Comparison of ENCODE assay signal across 1 cellular context in the genomic region with DNA sequence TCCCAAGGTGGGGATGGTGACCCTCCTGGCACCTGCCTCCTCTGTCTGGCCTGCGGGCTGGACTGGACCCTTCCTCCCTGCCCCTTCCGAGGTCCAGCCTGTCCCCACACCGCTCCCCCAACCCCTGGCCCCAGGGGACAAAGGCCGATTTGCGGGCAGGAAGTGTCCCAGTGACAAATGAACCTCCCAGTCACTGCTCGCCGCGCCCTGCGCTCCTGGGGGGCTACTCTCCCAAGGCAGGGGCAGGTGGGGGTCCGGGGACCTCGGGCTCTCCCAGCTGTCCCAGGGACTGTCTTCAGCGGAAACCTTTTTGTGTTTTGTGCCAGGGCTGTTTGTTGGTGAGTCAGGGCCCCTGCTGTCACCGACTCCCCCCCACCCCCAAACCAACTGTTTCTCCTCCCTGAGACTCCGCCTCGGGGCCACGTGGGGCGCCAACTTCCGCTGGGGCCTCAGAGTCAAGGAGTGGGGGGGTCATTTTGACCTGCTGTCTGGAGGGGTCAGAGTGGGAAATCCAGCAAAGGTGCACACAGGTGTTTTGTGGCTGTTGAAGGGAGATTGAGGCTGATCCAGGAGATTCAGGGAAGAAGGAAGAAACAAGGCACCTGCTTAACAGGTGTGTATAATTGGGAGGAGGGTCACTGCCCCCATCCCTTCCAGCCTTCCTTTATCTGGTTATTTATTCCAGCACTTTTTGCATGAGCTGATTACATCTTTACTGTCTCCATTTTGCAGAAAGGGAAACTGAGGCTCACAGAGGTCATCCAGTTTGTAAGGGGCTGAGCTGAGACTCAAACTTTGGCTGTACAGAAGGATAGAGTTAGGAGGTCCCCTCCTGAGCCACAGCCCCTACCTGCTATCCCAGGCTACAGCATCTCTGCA.
TF ChIP-seq lines count a peak whose summit lies in the region.

No MANE protein-coding gene starts in this region.

TF ChIP-seq in GM12878, 131 proteins besides CTCF, POLR2A, EP300 and RAD21 (continues in another document):
- TF ChIP-seq RAD51 (IDR thresholded peaks at IDR 0.05) (peak; percentile 93), NR2C1 (IDR thresholded peaks at IDR 0.05) (peak; percentile 25; the same call in 1 of the 2 replicates), IKZF2 (IDR thresholded peaks at IDR 0.05) (peak; percentile 23 to 48; a peak in 2 of 4 replicates), TARDBP (IDR thresholded peaks at IDR 0.05; ENCODE audit: borderline replicate concordance) (0 out of 2 replicates have a peak, but pooled peaks have one; percentile 52), NBN (IDR thresholded peaks at IDR 0.05) (peak; percentile 31; the same call in 1 of the 2 replicates), IKZF1 (conservative IDR thresholded peaks at IDR 0.05) (0 out of 2 replicates have a peak, but pooled peaks have one; percentile 4), SRF (IDR thresholded peaks at IDR 0.05; ENCODE audit: low read depth in 2 of 2, low read length in 2 of 2) (no peak), RUNX3 (IDR thresholded peaks at IDR 0.05; ENCODE audit: low read length) (peak; percentile 42), CREB1 (IDR thresholded peaks at IDR 0.05; ENCODE audit: low read depth) (0 out of 2 replicates have a peak, but pooled peaks have one; percentile 31), MEF2B (IDR thresholded peaks at IDR 0.05; ENCODE audit: partially characterized antibody, poor library complexity, severe bottlenecking) (peak; percentile 92), ATF7 (IDR thresholded peaks at IDR 0.05; ENCODE audit: low read depth) (no peak), HDGF (IDR thresholded peaks at IDR 0.05) (no peak), POU2F2 (IDR thresholded peaks at IDR 0.05; ENCODE audit: borderline replicate concordance, low read depth, low read length) (0 out of 3 replicates have a peak, but pooled peaks have one; percentile 9), STAT1 (conservative IDR thresholded peaks at IDR 0.05) (no peak), CBFB (IDR thresholded peaks at IDR 0.05; ENCODE audit: low read depth) (0 out of 2 replicates have a peak, but pooled peaks have one; percentile 48), RBBP5 (conservative IDR thresholded peaks at IDR 0.05) (no peak), EED (IDR thresholded peaks at IDR 0.05; ENCODE audit: low read depth) (peak; percentile 29; the same call in 1 of the 2 replicates), POLR2AphosphoS5 (IDR thresholded peaks at IDR 0.05; ENCODE audit: low read length) (0 out of 2 replicates have a peak, but pooled peaks have one; percentile 42), HDAC2 (IDR thresholded peaks at IDR 0.05) (no peak), NR2F1 (conservative IDR thresholded peaks at IDR 0.05) (peak; percentile 85), BHLHE40 (IDR thresholded peaks at IDR 0.05; ENCODE audit: borderline replicate concordance in 1 of 2, low read depth in 2 of 2, low read length in 1 of 2) (peak in 1 of 2 experiments; percentile 3; a peak in 1 of 4 replicates), ZNF622 (IDR thresholded peaks at IDR 0.05) (no peak), TCF12 (IDR thresholded peaks at IDR 0.05; ENCODE audit: low read depth, low read length) (peak; percentile 43; the same call in 1 of the 2 replicates), GABPA (IDR thresholded peaks at IDR 0.05; ENCODE audit: low read depth) (peak; percentile 66; the same call in 1 of the 2 replicates), DPF2 (IDR thresholded peaks at IDR 0.05) (peak; percentile 21; the same call in 1 of the 2 replicates)
- TF ChIP-seq, protein P1, sequence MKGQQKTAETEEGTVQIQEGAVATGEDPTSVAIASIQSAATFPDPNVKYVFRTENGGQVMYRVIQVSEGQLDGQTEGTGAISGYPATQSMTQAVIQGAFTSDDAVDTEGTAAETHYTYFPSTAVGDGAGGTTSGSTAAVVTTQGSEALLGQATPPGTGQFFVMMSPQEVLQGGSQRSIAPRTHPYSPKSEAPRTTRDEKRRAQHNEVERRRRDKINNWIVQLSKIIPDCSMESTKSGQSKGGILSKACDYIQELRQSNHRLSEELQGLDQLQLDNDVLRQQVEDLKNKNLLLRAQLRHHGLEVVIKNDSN (IDR thresholded peaks at IDR 0.05; ENCODE audit: borderline replicate concordance, extremely low read length, insufficient read depth, low read depth, low read length), result peak; percentile 91
- TF ChIP-seq, protein P2, sequence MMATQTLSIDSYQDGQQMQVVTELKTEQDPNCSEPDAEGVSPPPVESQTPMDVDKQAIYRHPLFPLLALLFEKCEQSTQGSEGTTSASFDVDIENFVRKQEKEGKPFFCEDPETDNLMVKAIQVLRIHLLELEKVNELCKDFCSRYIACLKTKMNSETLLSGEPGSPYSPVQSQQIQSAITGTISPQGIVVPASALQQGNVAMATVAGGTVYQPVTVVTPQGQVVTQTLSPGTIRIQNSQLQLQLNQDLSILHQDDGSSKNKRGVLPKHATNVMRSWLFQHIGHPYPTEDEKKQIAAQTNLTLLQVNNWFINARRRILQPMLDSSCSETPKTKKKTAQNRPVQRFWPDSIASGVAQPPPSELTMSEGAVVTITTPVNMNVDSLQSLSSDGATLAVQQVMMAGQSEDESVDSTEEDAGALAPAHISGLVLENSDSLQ (IDR thresholded peaks at IDR 0.05), result 0 out of 2 replicates have a peak, but pooled peaks have one; percentile 22
- TF ChIP-seq, protein P3, sequence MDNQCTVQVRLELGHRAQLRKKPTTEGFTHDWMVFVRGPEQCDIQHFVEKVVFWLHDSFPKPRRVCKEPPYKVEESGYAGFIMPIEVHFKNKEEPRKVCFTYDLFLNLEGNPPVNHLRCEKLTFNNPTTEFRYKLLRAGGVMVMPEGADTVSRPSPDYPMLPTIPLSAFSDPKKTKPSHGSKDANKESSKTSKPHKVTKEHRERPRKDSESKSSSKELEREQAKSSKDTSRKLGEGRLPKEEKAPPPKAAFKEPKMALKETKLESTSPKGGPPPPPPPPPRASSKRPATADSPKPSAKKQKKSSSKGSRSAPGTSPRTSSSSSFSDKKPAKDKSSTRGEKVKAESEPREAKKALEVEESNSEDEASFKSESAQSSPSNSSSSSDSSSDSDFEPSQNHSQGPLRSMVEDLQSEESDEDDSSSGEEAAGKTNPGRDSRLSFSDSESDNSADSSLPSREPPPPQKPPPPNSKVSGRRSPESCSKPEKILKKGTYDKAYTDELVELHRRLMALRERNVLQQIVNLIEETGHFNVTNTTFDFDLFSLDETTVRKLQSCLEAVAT (IDR thresholded peaks at IDR 0.05), result 0 out of 2 replicates have a peak, but pooled peaks have one; percentile 46
- TF ChIP-seq, protein P4, sequence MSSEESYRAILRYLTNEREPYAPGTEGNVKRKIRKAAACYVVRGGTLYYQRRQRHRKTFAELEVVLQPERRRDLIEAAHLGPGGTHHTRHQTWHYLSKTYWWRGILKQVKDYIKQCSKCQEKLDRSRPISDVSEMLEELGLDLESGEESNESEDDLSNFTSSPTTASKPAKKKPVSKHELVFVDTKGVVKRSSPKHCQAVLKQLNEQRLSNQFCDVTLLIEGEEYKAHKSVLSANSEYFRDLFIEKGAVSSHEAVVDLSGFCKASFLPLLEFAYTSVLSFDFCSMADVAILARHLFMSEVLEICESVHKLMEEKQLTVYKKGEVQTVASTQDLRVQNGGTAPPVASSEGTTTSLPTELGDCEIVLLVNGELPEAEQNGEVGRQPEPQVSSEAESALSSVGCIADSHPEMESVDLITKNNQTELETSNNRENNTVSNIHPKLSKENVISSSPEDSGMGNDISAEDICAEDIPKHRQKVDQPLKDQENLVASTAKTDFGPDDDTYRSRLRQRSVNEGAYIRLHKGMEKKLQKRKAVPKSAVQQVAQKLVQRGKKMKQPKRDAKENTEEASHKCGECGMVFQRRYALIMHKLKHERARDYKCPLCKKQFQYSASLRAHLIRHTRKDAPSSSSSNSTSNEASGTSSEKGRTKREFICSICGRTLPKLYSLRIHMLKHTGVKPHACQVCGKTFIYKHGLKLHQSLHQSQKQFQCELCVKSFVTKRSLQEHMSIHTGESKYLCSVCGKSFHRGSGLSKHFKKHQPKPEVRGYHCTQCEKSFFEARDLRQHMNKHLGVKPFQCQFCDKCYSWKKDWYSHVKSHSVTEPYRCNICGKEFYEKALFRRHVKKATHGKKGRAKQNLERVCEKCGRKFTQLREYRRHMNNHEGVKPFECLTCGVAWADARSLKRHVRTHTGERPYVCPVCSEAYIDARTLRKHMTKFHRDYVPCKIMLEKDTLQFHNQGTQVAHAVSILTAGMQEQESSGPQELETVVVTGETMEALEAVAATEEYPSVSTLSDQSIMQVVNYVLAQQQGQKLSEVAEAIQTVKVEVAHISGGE (CRISPR knock-in tag; IDR thresholded peaks at IDR 0.05), result no peak
- TF ChIP-seq, protein P5, sequence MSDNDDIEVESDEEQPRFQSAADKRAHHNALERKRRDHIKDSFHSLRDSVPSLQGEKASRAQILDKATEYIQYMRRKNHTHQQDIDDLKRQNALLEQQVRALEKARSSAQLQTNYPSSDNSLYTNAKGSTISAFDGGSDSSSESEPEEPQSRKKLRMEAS (IDR thresholded peaks at IDR 0.05; ENCODE audit: low read depth, low read length), result peak; percentile 66
- TF ChIP-seq, protein P6, sequence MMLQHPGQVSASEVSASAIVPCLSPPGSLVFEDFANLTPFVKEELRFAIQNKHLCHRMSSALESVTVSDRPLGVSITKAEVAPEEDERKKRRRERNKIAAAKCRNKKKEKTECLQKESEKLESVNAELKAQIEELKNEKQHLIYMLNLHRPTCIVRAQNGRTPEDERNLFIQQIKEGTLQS (IDR thresholded peaks at IDR 0.05; ENCODE audit: borderline replicate concordance, extremely low read depth, low read depth, low read length), result peak; percentile 61; the same call in 1 of the 2 replicates
- TF ChIP-seq, protein P7, sequence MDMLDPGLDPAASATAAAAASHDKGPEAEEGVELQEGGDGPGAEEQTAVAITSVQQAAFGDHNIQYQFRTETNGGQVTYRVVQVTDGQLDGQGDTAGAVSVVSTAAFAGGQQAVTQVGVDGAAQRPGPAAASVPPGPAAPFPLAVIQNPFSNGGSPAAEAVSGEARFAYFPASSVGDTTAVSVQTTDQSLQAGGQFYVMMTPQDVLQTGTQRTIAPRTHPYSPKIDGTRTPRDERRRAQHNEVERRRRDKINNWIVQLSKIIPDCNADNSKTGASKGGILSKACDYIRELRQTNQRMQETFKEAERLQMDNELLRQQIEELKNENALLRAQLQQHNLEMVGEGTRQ (IDR thresholded peaks at IDR 0.05; ENCODE audit: borderline replicate concordance, low read depth, low read length), result peak; percentile 83
- TF ChIP-seq, protein P8, sequence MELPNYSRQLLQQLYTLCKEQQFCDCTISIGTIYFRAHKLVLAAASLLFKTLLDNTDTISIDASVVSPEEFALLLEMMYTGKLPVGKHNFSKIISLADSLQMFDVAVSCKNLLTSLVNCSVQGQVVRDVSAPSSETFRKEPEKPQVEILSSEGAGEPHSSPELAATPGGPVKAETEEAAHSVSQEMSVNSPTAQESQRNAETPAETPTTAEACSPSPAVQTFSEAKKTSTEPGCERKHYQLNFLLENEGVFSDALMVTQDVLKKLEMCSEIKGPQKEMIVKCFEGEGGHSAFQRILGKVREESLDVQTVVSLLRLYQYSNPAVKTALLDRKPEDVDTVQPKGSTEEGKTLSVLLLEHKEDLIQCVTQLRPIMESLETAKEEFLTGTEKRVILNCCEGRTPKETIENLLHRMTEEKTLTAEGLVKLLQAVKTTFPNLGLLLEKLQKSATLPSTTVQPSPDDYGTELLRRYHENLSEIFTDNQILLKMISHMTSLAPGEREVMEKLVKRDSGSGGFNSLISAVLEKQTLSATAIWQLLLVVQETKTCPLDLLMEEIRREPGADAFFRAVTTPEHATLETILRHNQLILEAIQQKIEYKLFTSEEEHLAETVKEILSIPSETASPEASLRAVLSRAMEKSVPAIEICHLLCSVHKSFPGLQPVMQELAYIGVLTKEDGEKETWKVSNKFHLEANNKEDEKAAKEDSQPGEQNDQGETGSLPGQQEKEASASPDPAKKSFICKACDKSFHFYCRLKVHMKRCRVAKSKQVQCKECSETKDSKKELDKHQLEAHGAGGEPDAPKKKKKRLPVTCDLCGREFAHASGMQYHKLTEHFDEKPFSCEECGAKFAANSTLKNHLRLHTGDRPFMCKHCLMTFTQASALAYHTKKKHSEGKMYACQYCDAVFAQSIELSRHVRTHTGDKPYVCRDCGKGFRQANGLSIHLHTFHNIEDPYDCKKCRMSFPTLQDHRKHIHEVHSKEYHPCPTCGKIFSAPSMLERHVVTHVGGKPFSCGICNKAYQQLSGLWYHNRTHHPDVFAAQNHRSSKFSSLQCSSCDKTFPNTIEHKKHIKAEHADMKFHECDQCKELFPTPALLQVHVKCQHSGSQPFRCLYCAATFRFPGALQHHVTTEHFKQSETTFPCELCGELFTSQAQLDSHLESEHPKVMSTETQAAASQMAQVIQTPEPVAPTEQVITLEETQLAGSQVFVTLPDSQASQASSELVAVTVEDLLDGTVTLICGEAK (IDR thresholded peaks at IDR 0.05; ENCODE audit: borderline replicate concordance), result peak; percentile 63; the same call in 1 of the 2 replicates
- TF ChIP-seq, protein P9, sequence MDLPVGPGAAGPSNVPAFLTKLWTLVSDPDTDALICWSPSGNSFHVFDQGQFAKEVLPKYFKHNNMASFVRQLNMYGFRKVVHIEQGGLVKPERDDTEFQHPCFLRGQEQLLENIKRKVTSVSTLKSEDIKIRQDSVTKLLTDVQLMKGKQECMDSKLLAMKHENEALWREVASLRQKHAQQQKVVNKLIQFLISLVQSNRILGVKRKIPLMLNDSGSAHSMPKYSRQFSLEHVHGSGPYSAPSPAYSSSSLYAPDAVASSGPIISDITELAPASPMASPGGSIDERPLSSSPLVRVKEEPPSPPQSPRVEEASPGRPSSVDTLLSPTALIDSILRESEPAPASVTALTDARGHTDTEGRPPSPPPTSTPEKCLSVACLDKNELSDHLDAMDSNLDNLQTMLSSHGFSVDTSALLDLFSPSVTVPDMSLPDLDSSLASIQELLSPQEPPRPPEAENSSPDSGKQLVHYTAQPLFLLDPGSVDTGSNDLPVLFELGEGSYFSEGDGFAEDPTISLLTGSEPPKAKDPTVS (IDR thresholded peaks at IDR 0.05; ENCODE audit: low read depth, low read length), result no peak
- TF ChIP-seq, protein P10, sequence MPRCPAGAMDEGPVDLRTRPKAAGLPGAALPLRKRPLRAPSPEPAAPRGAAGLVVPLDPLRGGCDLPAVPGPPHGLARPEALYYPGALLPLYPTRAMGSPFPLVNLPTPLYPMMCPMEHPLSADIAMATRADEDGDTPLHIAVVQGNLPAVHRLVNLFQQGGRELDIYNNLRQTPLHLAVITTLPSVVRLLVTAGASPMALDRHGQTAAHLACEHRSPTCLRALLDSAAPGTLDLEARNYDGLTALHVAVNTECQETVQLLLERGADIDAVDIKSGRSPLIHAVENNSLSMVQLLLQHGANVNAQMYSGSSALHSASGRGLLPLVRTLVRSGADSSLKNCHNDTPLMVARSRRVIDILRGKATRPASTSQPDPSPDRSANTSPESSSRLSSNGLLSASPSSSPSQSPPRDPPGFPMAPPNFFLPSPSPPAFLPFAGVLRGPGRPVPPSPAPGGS (IDR thresholded peaks at IDR 0.05; ENCODE audit: borderline replicate concordance, insufficient read depth, low read depth, low read length, poor library complexity, severe bottlenecking), result no peak
- TF ChIP-seq, protein P11, sequence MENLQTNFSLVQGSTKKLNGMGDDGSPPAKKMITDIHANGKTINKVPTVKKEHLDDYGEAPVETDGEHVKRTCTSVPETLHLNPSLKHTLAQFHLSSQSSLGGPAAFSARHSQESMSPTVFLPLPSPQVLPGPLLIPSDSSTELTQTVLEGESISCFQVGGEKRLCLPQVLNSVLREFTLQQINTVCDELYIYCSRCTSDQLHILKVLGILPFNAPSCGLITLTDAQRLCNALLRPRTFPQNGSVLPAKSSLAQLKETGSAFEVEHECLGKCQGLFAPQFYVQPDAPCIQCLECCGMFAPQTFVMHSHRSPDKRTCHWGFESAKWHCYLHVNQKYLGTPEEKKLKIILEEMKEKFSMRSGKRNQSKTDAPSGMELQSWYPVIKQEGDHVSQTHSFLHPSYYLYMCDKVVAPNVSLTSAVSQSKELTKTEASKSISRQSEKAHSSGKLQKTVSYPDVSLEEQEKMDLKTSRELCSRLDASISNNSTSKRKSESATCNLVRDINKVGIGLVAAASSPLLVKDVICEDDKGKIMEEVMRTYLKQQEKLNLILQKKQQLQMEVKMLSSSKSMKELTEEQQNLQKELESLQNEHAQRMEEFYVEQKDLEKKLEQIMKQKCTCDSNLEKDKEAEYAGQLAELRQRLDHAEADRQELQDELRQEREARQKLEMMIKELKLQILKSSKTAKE (IDR thresholded peaks at IDR 0.05; ENCODE audit: low read depth, poor library complexity, severe bottlenecking), result no peak
